22 cellular contexts compared by ENCODE assay signal in the genomic region with DNA sequence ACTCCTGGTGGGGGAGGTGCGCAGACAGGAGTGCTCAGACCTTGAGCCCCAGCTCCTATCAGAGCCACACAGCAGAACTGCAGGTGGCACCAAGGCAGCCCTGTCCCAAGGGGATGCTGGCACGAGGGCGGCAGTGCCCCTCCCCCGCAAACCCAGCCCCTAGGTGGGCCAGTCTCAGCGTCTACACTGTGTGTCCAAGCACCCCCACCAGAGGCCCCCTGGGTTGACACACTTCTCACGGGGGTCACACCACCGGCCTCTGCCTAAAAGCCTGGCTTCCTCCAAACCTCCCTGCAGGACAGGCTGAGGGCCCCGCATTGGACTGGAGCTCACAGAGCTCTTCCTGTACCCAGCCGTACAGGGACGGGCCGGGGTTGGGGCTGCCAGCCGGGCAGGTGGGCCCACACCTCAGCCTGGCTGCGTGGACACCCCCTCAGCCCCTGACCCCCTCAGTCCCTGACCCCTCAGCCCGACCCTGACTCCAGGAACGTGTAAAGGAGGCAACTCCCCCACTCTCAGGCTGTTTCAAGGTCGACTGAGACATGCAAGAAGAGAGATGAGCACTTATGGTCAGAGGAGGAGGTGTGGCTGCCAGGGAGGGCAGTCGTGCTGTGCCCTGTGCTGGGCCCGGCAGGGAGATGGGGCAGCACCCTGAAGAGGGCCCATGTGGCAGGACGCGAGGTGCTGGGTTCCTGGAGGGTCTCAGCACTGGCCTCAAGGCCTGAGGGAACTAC. TPM values are rescaled to one million over a fixed set of nuclear protein-coding genes. Genes with fewer than 3 reads are reported as not detected.
DNase-seq lines count a peak whose midpoint lies in the region; ATAC-seq, FAIRE-seq and TF ChIP-seq lines count a peak whose summit lies in the region.
"Had no signal": no experiment of that assay in that cellular context is flagged by ENCODE, and none has a peak within 500 bp of the region (broad histone marks: within the 10 kb centered on the region; RNA-seq: fewer than 3 reads in every experiment).

No MANE protein-coding gene starts in this region.

- peak overlapping the region; percentile 31 for H3K27ac Mint-ChIP-seq in T-helper 2 cell treated with Interferon-gamma antibody and Interleukin-4, amounts not matched to agents 5 μg/mL and 100 μg/mL, for 36 hours

- ATAC-seq in GM12878 (peak; percentile 51), GM21619 (IDR thresholded peaks at IDR 0.05; ENCODE audit: unreplicated experiment) (no peak)
- ATAC-seq: activated CD4-positive, alpha-beta T cell treated with anti-CD3 and anti-CD28 coated beads for 36 hours; foreskin keratinocyte had no signal

- no peak for TF ChIP-seq RAD21 in GM12878 (IDR thresholded peaks at IDR 0.05; ENCODE audit: insufficient read depth, low read depth, low read length)

- peaks cover 0 to under 1% of the 10 kb centered on the region in 2 experiments; a peak in 1 of 4 replicates for H3K36me3 ChIP-seq in GM12878 (ENCODE audit: control insufficient read depth in 2 of 2, insufficient read depth in 2 of 2, low read length in 1 of 2)
- peaks cover 8% of the 10 kb centered on the region for H3K36me3 ChIP-seq in osteoblast (ENCODE audit: insufficient read depth, low read length)
- H3K36me3 ChIP-seq: prostate gland had no signal

- H3K4me2 ChIP-seq in GM12878 (ENCODE audit: control insufficient read depth, insufficient read depth) (no peak overlapping the region), osteoblast (ENCODE audit: insufficient read depth, low read length) (no peak overlapping the region)
- H3K4me2 ChIP-seq: smooth muscle cell had no signal

- POLR2A ChIA-PET in GM12878 (lab: Charles Lee) = no interaction called here

- H3K9me3 Mint-ChIP-seq in T-helper 2 cell treated with Interferon-gamma antibody and Interleukin-4, amounts not matched to agents 5 μg/mL and 100 μg/mL, for 36 hours = no peaks in the 10 kb centered on the region
- H3K9me3 Mint-ChIP-seq: CD4-positive, alpha-beta memory T cell; nephron progenitor cell had no signal

- H4K20me1 ChIP-seq in GM12878 (ENCODE audit: control insufficient read depth, insufficient read depth) (no peaks in the 10 kb centered on the region), osteoblast (ENCODE audit: insufficient read depth, low read length) (no peaks in the 10 kb centered on the region)

- peaks cover 4% of the 10 kb centered on the region for H3K4me1 Mint-ChIP-seq in T-helper 2 cell treated with Interferon-gamma antibody and Interleukin-4, amounts not matched to agents 5 μg/mL and 100 μg/mL, for 36 hours (ENCODE audit: low read depth)

- SMC1A ChIA-PET in GM12878 (lab: Charles Lee; ENCODE audit: uncharacterized antibody, unreplicated experiment) = no interaction called here

- RAD21 ChIA-PET in GM12878 (lab: Charles Lee; ENCODE audit: unreplicated experiment) = no interaction called here

- intact Hi-C loops in GM12878 (cut with micrococcal nuclease; ENCODE audit: unreplicated experiment) = no loop called here

- H3K79me2 ChIP-seq in GM12878 (ENCODE audit: control insufficient read depth, insufficient read depth, low read length) = no peaks in the 10 kb centered on the region
- H3K79me2 ChIP-seq in osteoblast (ENCODE audit: insufficient read depth, low read length) = no peaks in the 10 kb centered on the region

- H3K4me3 ChIP-seq in GM12878 (no peak overlapping the region), osteoblast (ENCODE audit: insufficient read depth, low read length) (no peak overlapping the region)
- H3K4me3 ChIP-seq: Peyer's patch, prostate gland, smooth muscle cell had no signal

- H3K27ac ChIP-seq in GM12878 (ENCODE audit: control insufficient read depth, insufficient read depth) (no peak overlapping the region), osteoblast (ENCODE audit: low read depth, low read length) (no peak overlapping the region)
- H3K27ac ChIP-seq: foreskin keratinocyte, Peyer's patch, prostate gland had no signal

- peaks cover 8% of the 10 kb centered on the region for H3K36me3 Mint-ChIP-seq in T-helper 2 cell treated with Interferon-gamma antibody and Interleukin-4, amounts not matched to agents 5 μg/mL and 100 μg/mL, for 36 hours (ENCODE audit: low read depth)

- no peak overlapping the region for H3K4me3 Mint-ChIP-seq in T-helper 2 cell treated with Interferon-gamma antibody and Interleukin-4, amounts not matched to agents 5 μg/mL and 100 μg/mL, for 36 hours
- H3K4me3 Mint-ChIP-seq: activated CD4-positive, alpha-beta T cell treated with anti-CD3 and anti-CD28 coated beads for 36 hours; CD4-positive, alpha-beta memory T cell; nephron progenitor cell had no signal

- TF ChIP-seq POLR2A in GM12878 (IDR thresholded peaks at IDR 0.05; ENCODE audit: low read depth, low read length) = no peak

- WGBS in GM12878 (ENCODE audit: insufficient coverage, insufficient replicate concordance, low lambda C conversion rate, missing lambda C conversion rate) = 48% methylated on average over 19 of the region's 20 CpGs

- BruUV-seq in GM12878 (replicated peaks; lab: Mats Ljungman, UMichigan) = no TSS peak

- FAIRE-seq in GM12878 (lab: Jason Lieb, UNC) = no peak
- FAIRE-seq: GM12891 had no signal

- no peak overlapping the region for H3K9ac ChIP-seq in GM12878 (ENCODE audit: control insufficient read depth, insufficient read depth, low read length)

- no peak for TF ChIP-seq EP300 in GM12878 (IDR thresholded peaks at IDR 0.05; ENCODE audit: borderline replicate concordance in 1 of 2, control insufficient read depth in 1 of 2, low read depth in 2 of 2, low read length in 2 of 2)

- no peaks in the 10 kb centered on the region for H3K27me3 Mint-ChIP-seq in T-helper 2 cell treated with Interferon-gamma antibody and Interleukin-4, amounts not matched to agents 5 μg/mL and 100 μg/mL, for 36 hours (ENCODE audit: low read depth)
- H3K27me3 Mint-ChIP-seq: activated CD4-positive, alpha-beta T cell treated with anti-CD3 and anti-CD28 coated beads for 36 hours; CD4-positive, alpha-beta memory T cell had no signal

- DNase-seq in T-helper 2 cell treated with Interferon-gamma antibody and Interleukin-4, amounts not matched to agents 5 μg/mL and 100 μg/mL, for 36 hours (ENCODE audit: low spot score) = no peak
- DNase-seq in T-helper 2 cell = no peak
- peak; percentile 39 for DNase-seq in GM20000 (ENCODE audit: low spot score)
- no peak for DNase-seq in GM12878 (ENCODE audit: low read depth, low spot score)
- peak; percentile 91 for DNase-seq in osteoblast (ENCODE audit: insufficient read length, low spot score, missing footprints)
- no peak for DNase-seq in NCI-H82 treated with DMSO at 0.1 percent for 48 hours (lab: John Stamatoyannopoulos, UW; ENCODE audit: unreplicated experiment)
- no peak for DNase-seq in NCI-H748 treated with DMSO at 0.1 percent for 48 hours (lab: John Stamatoyannopoulos, UW)
- DNase-seq: ACHN; activated CD4-positive, alpha-beta T cell treated with anti-CD3 and anti-CD28 coated beads for 36 hours; amniotic stem cell; CD4-positive, alpha-beta memory T cell; foreskin keratinocyte; GF-D8; NCI-H1092 treated with DMSO at 0.1 percent for 48 hours; NCI-H774; nephron progenitor cell; Peyer's patch; stimulated activated CD4-positive, alpha-beta T cell treated with anti-CD3 and anti-CD28 coated beads, Interleukin-4, amount 100 ng/mL, for 24 hours had no signal

- TF ChIP-seq CTCF in GM20000 (IDR thresholded peaks at IDR 0.05; ENCODE audit: extremely low read depth, missing control alignments) (no peak), GM12878 (IDR thresholded peaks at IDR 0.05 in 2 of 3, conservative IDR thresholded peaks at IDR 0.05 in 1 of 3; ENCODE audit: control insufficient read depth in 2 of 3, extremely low read depth in 1 of 3, insufficient read depth in 1 of 3, low read depth in 3 of 3, low read length in 3 of 3) (no peak), osteoblast (IDR thresholded peaks at IDR 0.05; ENCODE audit: extremely low read depth, low read depth, low read length) (no peak)

- CTCF ChIA-PET in GM12878 (lab: Yijun Ruan, JAX) = no interaction called here

- H2AFZ ChIP-seq in GM12878 (ENCODE audit: control insufficient read depth, low read depth, low read length) (no peak overlapping the region), osteoblast (ENCODE audit: low read length) (no peak overlapping the region)

- in situ Hi-C loops in GM12878 (cut with MboI) = no loop called here

- no peaks in the 10 kb centered on the region for H3K9me3 ChIP-seq in GM12878 (replicated peaks; ENCODE audit: control insufficient read depth, insufficient read depth, low read length)
- no peaks in the 10 kb centered on the region for H3K9me3 ChIP-seq in osteoblast (ENCODE audit: low read depth, low read length)
- H3K9me3 ChIP-seq: Peyer's patch, prostate gland had no signal

- H3K27me3 ChIP-seq in GM12878 (replicated peaks in 1 of 2; ENCODE audit: control insufficient read depth in 2 of 2, insufficient read depth in 2 of 2, low read length in 1 of 2) = no peaks in the 10 kb centered on the region
- no peaks in the 10 kb centered on the region for H3K27me3 ChIP-seq in osteoblast (ENCODE audit: insufficient read depth, low read length)
- H3K27me3 ChIP-seq: foreskin keratinocyte, Peyer's patch had no signal

- no peaks in the 10 kb centered on the region for H3K4me1 ChIP-seq in GM12878 (ENCODE audit: control insufficient read depth, insufficient read depth, low read length)
- no peaks in the 10 kb centered on the region for H3K4me1 ChIP-seq in osteoblast (ENCODE audit: insufficient read depth, low read length)
- H3K4me1 ChIP-seq: foreskin keratinocyte, Peyer's patch had no signal

RNA-seq across cellular contexts. Expression of a gene that starts 8.2 kb away (rescaled TPM):
- total RNA-seq in GM12878 (2013; cell fraction: nucleolus; rRNA removed) = 8.0 and 8.3 TPM in 2 replicates
- total RNA-seq in GM12878 (2014; rRNA removed) (26.0 and 32.1 TPM in 2 replicates), GM12878 (2014; rRNA removed; fragmentation: Illumina TruSeq; extraction: Trizol) (11.4 TPM in 2 replicates), GM12878 (2021) (64.2 and 65.9 TPM in 2 replicates), osteoblast (27.5 and 29.5 TPM in 2 replicates)
- polyA plus RNA-seq in GM12878 (2011; ENCODE audit: low read depth) = 7.1 TPM
- polyA plus RNA-seq in GM12878 (2011; rRNA removed) (7.5 and 11.8 TPM in 2 replicates), GM12878 (2014; fragmentation: Illumina TruSeq; extraction: Trizol) (0.59 and 5.4 TPM in 2 replicates), GM12878 (2014; fragmentation: Nextera tagmentation; extraction: Ambion mirVana) (1 to 10 TPM in 1 of 2 experiments, under 1 TPM in 1; 0.34 to 2.8 TPM), GM12878 (2014; rRNA removed) (47.2 and 52.6 TPM in 2 replicates), GM12878 (2016; fragmentation: Nextera tagmentation; extraction: Ambion mirVana) (10 to 100 TPM; 14.9 to 19.8 TPM)
- polyA plus RNA-seq in GM12878 (2011; cell fraction: cytosol; rRNA removed) = 9.3 and 17.5 TPM in 2 replicates
- polyA plus RNA-seq in GM12878 (2011; cell fraction: nucleus; rRNA removed) = 71.2 and 88.5 TPM in 2 replicates
- 27.8 and 37.4 TPM in 2 replicates for polyA plus RNA-seq in GM12878 (2012)
- 1.4 and 6.6 TPM in 2 replicates for polyA minus RNA-seq in GM12878 (2011; rRNA and poly(A)+ RNA removed)
- 5.5 and 9.0 TPM in 2 replicates for polyA minus RNA-seq in GM12878 (2011; cell fraction: cytosol; rRNA and poly(A)+ RNA removed)
- polyA minus RNA-seq in GM12878 (2011; cell fraction: nucleus; rRNA and poly(A)+ RNA removed) = 8.7 and 14.4 TPM in 2 replicates

RNA-seq across cellular contexts. Expression of a gene that starts 11.3 kb away (rescaled TPM):
- total RNA-seq in GM12878 (2013; cell fraction: nucleolus; rRNA removed) = 15.2 and 16.4 TPM in 2 replicates
- 72.3 and 109 TPM in 2 replicates for total RNA-seq in GM12878 (2014; rRNA removed)
- total RNA-seq in GM12878 (2014; rRNA removed; fragmentation: Illumina TruSeq; extraction: Trizol) = 3.3 and 3.9 TPM in 2 replicates
- total RNA-seq in GM12878 (2021) = 78.1 and 92.7 TPM in 2 replicates
- polyA plus RNA-seq in GM12878 (2011; ENCODE audit: low read depth) = 12.0 TPM
- polyA plus RNA-seq in GM12878 (2011; rRNA removed) = 3.1 and 7.2 TPM in 2 replicates
- polyA plus RNA-seq in GM12878 (2011; cell fraction: cytosol; rRNA removed) = 25.0 and 57.5 TPM in 2 replicates
- polyA plus RNA-seq in GM12878 (2011; cell fraction: nucleus; rRNA removed) = 82.2 and 136 TPM in 2 replicates
- polyA plus RNA-seq in GM12878 (2012) = 44.2 and 49.4 TPM in 2 replicates
- polyA plus RNA-seq in GM12878 (2014; fragmentation: Illumina TruSeq; extraction: Trizol) = 0.32 and 1.1 TPM in 2 replicates
- polyA plus RNA-seq in GM12878 (2014; fragmentation: Nextera tagmentation; extraction: Ambion mirVana) = 1 to 10 TPM in 1 of 2 experiments, under 1 TPM in 1; 0.35 to 1.7 TPM
- 102 and 128 TPM in 2 replicates for polyA plus RNA-seq in GM12878 (2014; rRNA removed)
- 100 to 1,000 TPM; 119 to 154 TPM for polyA plus RNA-seq in GM12878 (2016; fragmentation: Nextera tagmentation; extraction: Ambion mirVana)
- 1.2 and 5.4 TPM in 2 replicates for polyA minus RNA-seq in GM12878 (2011; rRNA and poly(A)+ RNA removed)
- polyA minus RNA-seq in GM12878 (2011; cell fraction: cytosol; rRNA and poly(A)+ RNA removed) = 15.1 and 15.2 TPM in 2 replicates
- 15.1 and 31.5 TPM in 2 replicates for polyA minus RNA-seq in GM12878 (2011; cell fraction: nucleus; rRNA and poly(A)+ RNA removed)
- 1.8 and 2.9 TPM in 2 replicates for total RNA-seq in osteoblast

RNA-seq across cellular contexts. Expression of a gene that starts 40.0 kb away (rescaled TPM):
- 17.5 and 26.2 TPM in 2 replicates for total RNA-seq in GM12878 (2013; cell fraction: nucleolus; rRNA removed)
- total RNA-seq in GM12878 (2014; rRNA removed) (23.3 and 24.4 TPM in 2 replicates), GM12878 (2014; rRNA removed; fragmentation: Illumina TruSeq; extraction: Trizol) (5.3 and 7.4 TPM in 2 replicates), GM12878 (2021) (34.8 and 37.2 TPM in 2 replicates), osteoblast (15.6 and 18.8 TPM in 2 replicates)
- polyA plus RNA-seq in GM12878 (2011; ENCODE audit: low read depth) = 15.5 TPM
- polyA plus RNA-seq in GM12878 (2011; rRNA removed) (4.8 and 12.7 TPM in 2 replicates), GM12878 (2014; fragmentation: Illumina TruSeq; extraction: Trizol) (1.3 and 4.9 TPM in 2 replicates), GM12878 (2014; fragmentation: Nextera tagmentation; extraction: Ambion mirVana) (under 1 TPM; 0.58 to 0.79 TPM), GM12878 (2014; rRNA removed) (26.7 and 31.6 TPM in 2 replicates), GM12878 (2016; fragmentation: Nextera tagmentation; extraction: Ambion mirVana) (10 to 100 TPM; 42.5 to 52.9 TPM)
- 14.4 and 24.5 TPM in 2 replicates for polyA plus RNA-seq in GM12878 (2011; cell fraction: cytosol; rRNA removed)
- 44.3 and 66.3 TPM in 2 replicates for polyA plus RNA-seq in GM12878 (2011; cell fraction: nucleus; rRNA removed)
- 16.7 and 24.9 TPM in 2 replicates for polyA plus RNA-seq in GM12878 (2012)
- 8.0 and 15.6 TPM in 2 replicates for polyA minus RNA-seq in GM12878 (2011; rRNA and poly(A)+ RNA removed)
- polyA minus RNA-seq in GM12878 (2011; cell fraction: cytosol; rRNA and poly(A)+ RNA removed) = 7.4 and 9.8 TPM in 2 replicates
- polyA minus RNA-seq in GM12878 (2011; cell fraction: nucleus; rRNA and poly(A)+ RNA removed) = 7.1 and 15.2 TPM in 2 replicates

RNA-seq across cellular contexts. Expression of a gene that starts 40.0 kb away (rescaled TPM):
- total RNA-seq in GM12878 (2013; cell fraction: nucleolus; rRNA removed) = 70.8 and 77.8 TPM in 2 replicates
- total RNA-seq in GM12878 (2014; rRNA removed) = 40.6 and 41.6 TPM in 2 replicates
- total RNA-seq in GM12878 (2014; rRNA removed; fragmentation: Illumina TruSeq; extraction: Trizol) = 18.2 and 21.6 TPM in 2 replicates
- total RNA-seq in GM12878 (2021) = 52.1 and 55.1 TPM in 2 replicates
- polyA plus RNA-seq in GM12878 (2011; ENCODE audit: low read depth) = 11.9 TPM
- polyA plus RNA-seq in GM12878 (2011; rRNA removed) = 23.1 and 27.6 TPM in 2 replicates
- polyA plus RNA-seq in GM12878 (2011; cell fraction: cytosol; rRNA removed) = 33.0 and 47.4 TPM in 2 replicates
- 80.3 and 106 TPM in 2 replicates for polyA plus RNA-seq in GM12878 (2011; cell fraction: nucleus; rRNA removed)
- polyA plus RNA-seq in GM12878 (2012) = 27.1 and 27.9 TPM in 2 replicates
- 5.2 and 11.7 TPM in 2 replicates for polyA plus RNA-seq in GM12878 (2014; fragmentation: Illumina TruSeq; extraction: Trizol)
- 1 to 10 TPM in 1 of 2 experiments, under 1 TPM in 1; 0.37 to 3.5 TPM for polyA plus RNA-seq in GM12878 (2014; fragmentation: Nextera tagmentation; extraction: Ambion mirVana)
- 42.6 and 49.0 TPM in 2 replicates for polyA plus RNA-seq in GM12878 (2014; rRNA removed)
- 10 to 100 TPM; 66.8 to 71.7 TPM for polyA plus RNA-seq in GM12878 (2016; fragmentation: Nextera tagmentation; extraction: Ambion mirVana)
- polyA minus RNA-seq in GM12878 (2011; rRNA and poly(A)+ RNA removed) = 22.1 and 28.6 TPM in 2 replicates
- polyA minus RNA-seq in GM12878 (2011; cell fraction: cytosol; rRNA and poly(A)+ RNA removed) = 7.5 and 9.1 TPM in 2 replicates
- polyA minus RNA-seq in GM12878 (2011; cell fraction: nucleus; rRNA and poly(A)+ RNA removed) = 29.5 and 51.3 TPM in 2 replicates
- 21.7 and 23.0 TPM in 2 replicates for total RNA-seq in osteoblast

RNA-seq across cellular contexts. Expression of a gene that starts 51.3 kb away (rescaled TPM):
- total RNA-seq in GM12878 (2013; cell fraction: nucleolus; rRNA removed) = not detected in 2 replicates
- 0.71 and 1.8 TPM in 2 replicates for total RNA-seq in GM12878 (2014; rRNA removed)
- not detected in 2 replicates for total RNA-seq in GM12878 (2014; rRNA removed; fragmentation: Illumina TruSeq; extraction: Trizol)
- not detected in 2 replicates for total RNA-seq in GM12878 (2021)
- not detected for polyA plus RNA-seq in GM12878 (2011; ENCODE audit: low read depth)
- polyA plus RNA-seq in GM12878 (2011; rRNA removed) = not detected in 2 replicates
- 0.75 and 1.7 TPM in 2 replicates for polyA plus RNA-seq in GM12878 (2011; cell fraction: cytosol; rRNA removed)
- polyA plus RNA-seq in GM12878 (2011; cell fraction: nucleus; rRNA removed) = 11.0 and 11.6 TPM in 2 replicates
- 0.38 and 0.65 TPM in 2 replicates for polyA plus RNA-seq in GM12878 (2012)
- polyA plus RNA-seq in GM12878 (2014; fragmentation: Illumina TruSeq; extraction: Trizol) = not detected in 2 replicates
- not detected for polyA plus RNA-seq in GM12878 (2014; fragmentation: Nextera tagmentation; extraction: Ambion mirVana)
- 1.9 and 2.2 TPM in 2 replicates for polyA plus RNA-seq in GM12878 (2014; rRNA removed)
- polyA plus RNA-seq in GM12878 (2016; fragmentation: Nextera tagmentation; extraction: Ambion mirVana) = under 1 TPM in 1 of 2 experiments, not detected in 1; 0.67 TPM
- not detected in 2 replicates for polyA minus RNA-seq in GM12878 (2011; rRNA and poly(A)+ RNA removed)
- not detected in 2 replicates for polyA minus RNA-seq in GM12878 (2011; cell fraction: cytosol; rRNA and poly(A)+ RNA removed)
- not detected in 2 replicates for polyA minus RNA-seq in GM12878 (2011; cell fraction: nucleus; rRNA and poly(A)+ RNA removed)
- 2.1 and 2.9 TPM in 2 replicates for total RNA-seq in osteoblast
- total RNA-seq: CD4-positive, alpha-beta memory T cell had no signal
- polyA plus RNA-seq: CD4-positive, alpha-beta memory T cell had no signal

Comparison
In these comparisons a context has a peak if more than half of its experiments do, and no peak if none do; other contexts are left out.
1. DNase-seq: peak in GM20000 (single experiment) and osteoblast (single experiment); none in T-helper 2 cell treated with Interferon-gamma antibody and Interleukin-4, amounts not matched to agents 5 μg/mL and 100 μg/mL, for 36 hours (single experiment), T-helper 2 cell (0 of 5), GM12878 (single experiment), NCI-H82 treated with DMSO at 0.1 percent for 48 hours (single experiment) and NCI-H748 treated with DMSO at 0.1 percent for 48 hours (single experiment).